In genomic region chr2:118576109-118576855, GRCh38 we compare ENCODE assay signal across 17 cellular contexts.
"Had no signal": no experiment of that assay in that cellular context is flagged by ENCODE, and none has a peak within 500 bp of the region (broad histone marks: within the 10 kb centered on the region; RNA-seq: fewer than 3 reads in every experiment).

No MANE protein-coding gene starts in this region.

- H3K4me3 ChIP-seq: colonic mucosa, lung, mucosa of descending colon, testis had no signal

- H3K4me1 ChIP-seq: colonic mucosa, testis had no signal

- H3K27ac ChIP-seq: colonic mucosa, testis had no signal

- H3K9me3 ChIP-seq: colonic mucosa, mucosa of descending colon, testis had no signal

- H3K27me3 ChIP-seq: colonic mucosa, testis had no signal

- DNase-seq: activated B cell treated with CpG ODN at 0.5 μM for 24 hours; activated CD4-positive, alpha-beta T cell treated with anti-CD3 and anti-CD28 coated beads, Interleukin-2, amount 10 ng/mL, durations not matched to agents 7 days and 5 days; activated CD8-positive, alpha-beta memory T cell treated with anti-CD3 and anti-CD28 coated beads for 24 hours; activated naive CD4-positive, alpha-beta T cell treated with anti-CD3 and anti-CD28 coated beads, Interleukin-2, amount 10 ng/mL, durations not matched to agents 7 days and 5 days; caudate nucleus; colonic mucosa; effector CD8-positive, alpha-beta T cell; kidney glomerular epithelial cell; mucosa of descending colon; naive thymus-derived CD8-positive, alpha-beta T cell; nucleus accumbens; stimulated activated CD4-positive, alpha-beta T cell treated with anti-CD3 and anti-CD28 coated beads, Interleukin-2, amount 100 ng/mL, for 48 hours; stimulated activated naive CD8-positive, alpha-beta T cell treated with anti-CD3 and anti-CD28 coated beads, Interleukin-15, Interleukin-2, amounts not matched to agents 100 U/mL and 50 U/mL, for 24 hours; T-helper 2 cell; testis had no signal

- H3K36me3 ChIP-seq: colonic mucosa had no signal

- FAIRE-seq: TTC549 had no signal
